Comparison of ENCODE assay signal across 8 cellular contexts in the genomic region with DNA sequence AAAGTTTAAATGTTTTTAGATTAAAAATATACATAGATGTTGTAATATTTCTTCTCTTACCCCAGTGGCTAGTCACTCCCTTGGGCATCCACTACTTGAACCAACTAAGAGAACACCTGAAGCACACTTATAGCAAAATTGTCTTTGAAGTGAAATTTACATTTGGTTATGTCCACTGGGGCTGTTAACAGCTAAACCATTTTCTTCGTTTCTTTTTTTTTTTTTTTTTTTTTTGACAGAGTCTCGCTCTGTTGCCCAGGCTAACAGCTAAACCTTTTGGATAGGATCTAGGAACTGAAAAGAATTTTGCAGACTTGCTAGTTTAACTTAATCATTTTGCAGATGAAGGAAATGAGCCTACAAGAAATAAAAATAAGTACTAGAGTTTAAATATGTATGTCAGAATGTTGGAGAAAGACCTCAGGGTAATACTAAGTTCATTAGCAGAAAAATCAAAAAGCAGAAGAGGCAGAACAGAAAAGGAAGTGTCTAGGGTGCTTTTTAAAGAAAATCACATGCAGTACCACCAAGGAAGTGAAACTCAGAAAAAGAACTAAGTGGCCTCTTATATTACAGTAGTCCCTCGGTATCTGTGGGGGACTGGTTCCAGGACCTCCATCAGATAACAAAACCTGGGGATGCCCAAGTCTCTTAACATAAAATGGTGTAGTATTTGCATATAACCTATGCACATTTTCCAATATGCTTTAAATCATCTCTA. TPM values are rescaled to one million over a fixed set of nuclear protein-coding genes. Genes with fewer than 3 reads are reported as not detected.
DNase-seq lines count a peak whose midpoint lies in the region; ATAC-seq and TF ChIP-seq lines count a peak whose summit lies in the region.

No MANE protein-coding gene starts in this region.

- peaks cover 7% of the 10 kb centered on the region; the same call in 1 of the 2 replicates for H3K36me3 ChIP-seq in GM23338 (ENCODE audit: insufficient read depth)
- H3K36me3 ChIP-seq in transverse colon, result peaks cover 0 to 27% (median 7%) of the 10 kb centered on the region in 4 donors

- H4K20me1 ChIP-seq in GM23338 (replicated peaks; ENCODE audit: insufficient read depth), result peaks cover 11% of the 10 kb centered on the region; the same call in 1 of the 2 replicates

- H2AFZ ChIP-seq in GM23338, result no peak overlapping the region

- intact Hi-C loops in transverse colon (cut with DNase I; ENCODE audit: low total_unique reads), result no loop called here

- no peaks in the 10 kb centered on the region for H3K27me3 Mint-ChIP-seq in GM23338 (ENCODE audit: insufficient read depth, low read depth, poor library complexity)

- H3K4me3 ChIP-seq in GM23338, result no peak overlapping the region
- no peak overlapping the region for H3K4me3 ChIP-seq in transverse colon

- H3K9me3 Mint-ChIP-seq in GM23338, result no peaks in the 10 kb centered on the region

- no peak overlapping the region for H3K4me2 ChIP-seq in GM23338

- no peak for TF ChIP-seq CTCF in GM23338 (conservative IDR thresholded peaks at IDR 0.05; ENCODE audit: low read depth in 2 of 2)
- no peak for TF ChIP-seq CTCF in transverse colon (IDR thresholded peaks at IDR 0.05)

- no peaks in the 10 kb centered on the region; the same call in 1 of the 2 replicates for H3K4me1 ChIP-seq in GM23338 (ENCODE audit: insufficient read depth)
- no peaks in the 10 kb centered on the region for H3K4me1 ChIP-seq in transverse colon

- ATAC-seq in GM18517 (IDR thresholded peaks at IDR 0.05; ENCODE audit: unreplicated experiment) (peak; percentile 76), GM21515 (IDR thresholded peaks at IDR 0.05; ENCODE audit: unreplicated experiment) (peak; percentile 82), HG03457 (IDR thresholded peaks at IDR 0.05; ENCODE audit: unreplicated experiment) (peak; percentile 77), GM23338 (no peak)

- DNase-seq in globus pallidus (ENCODE audit: low spot score) (peak; percentile 34), AG20443 (ENCODE audit: low spot score) (no peak), SK-N-DZ (ENCODE audit: low spot score) (no peak), GM23338 (ENCODE audit: low spot score) (no peak), transverse colon (no peak)

- H3F3A ChIP-seq in GM23338 (replicated peaks; ENCODE audit: low read depth), result no peaks in the 10 kb centered on the region

- 79 to 89% methylated on average over 3 of the region's 3 CpGs for WGBS in transverse colon (ENCODE audit: low coverage in 1 of 2), 2 donors

- H3K4me3 Mint-ChIP-seq in GM23338, result no peak overlapping the region

- H3K9me3 ChIP-seq in transverse colon, result no peaks in the 10 kb centered on the region

- H3K9me2 ChIP-seq in GM23338 (ENCODE audit: insufficient read depth), result no peaks in the 10 kb centered on the region

- no peaks in the 10 kb centered on the region for H3K79me2 ChIP-seq in GM23338 (replicated peaks; ENCODE audit: insufficient read depth)

- TF ChIP-seq POLR2A in transverse colon (IDR thresholded peaks at IDR 0.05), result no peak

- H3K4me1 Mint-ChIP-seq in GM23338, result peaks cover 8% of the 10 kb centered on the region; the same call in 2 of the 3 replicates

- no peak overlapping the region for H3K27ac ChIP-seq in GM23338 (ENCODE audit: low read depth)
- H3K27ac ChIP-seq in transverse colon, result peak overlapping the region in 2 of 4 donors; percentile 4 to 29

- no peak for TF ChIP-seq EP300 in transverse colon (IDR thresholded peaks at IDR 0.05; ENCODE audit: low read depth)

- in situ Hi-C loops in transverse colon (cut with MboI; ENCODE audit: low pct_ligation_motif_present in 1 of 4, low pct_unique_long_range_greater_than_20kb in 1 of 4, low sequenced_read_pairs in 3 of 4), result no loop called here

- H3K27ac Mint-ChIP-seq in GM23338, result no peak overlapping the region

- peaks cover 15% of the 10 kb centered on the region; the same call in 2 of the 3 replicates for H3K36me3 Mint-ChIP-seq in GM23338 (ENCODE audit: low read depth)

- no peaks in the 10 kb centered on the region for H3K27me3 ChIP-seq in GM23338 (ENCODE audit: insufficient read depth)
- no peaks in the 10 kb centered on the region for H3K27me3 ChIP-seq in transverse colon

TF ChIP-seq in GM23338, 12 proteins besides CTCF, POLR2A, EP300 and RAD21 (continues in another document):
- TF ChIP-seq EZH2 (IDR thresholded peaks at IDR 0.05; ENCODE audit: low read depth, unreplicated experiment) (no peak), NANOG (IDR thresholded peaks at IDR 0.05; ENCODE audit: borderline replicate concordance) (no peak), STAT1 (IDR thresholded peaks at IDR 0.05; ENCODE audit: unreplicated experiment) (no peak), POLR2AphosphoS5 (IDR thresholded peaks at IDR 0.05; ENCODE audit: low read depth) (no peak), JUNB (IDR thresholded peaks at IDR 0.05; ENCODE audit: unreplicated experiment) (no peak)
- TF ChIP-seq, protein P1, sequence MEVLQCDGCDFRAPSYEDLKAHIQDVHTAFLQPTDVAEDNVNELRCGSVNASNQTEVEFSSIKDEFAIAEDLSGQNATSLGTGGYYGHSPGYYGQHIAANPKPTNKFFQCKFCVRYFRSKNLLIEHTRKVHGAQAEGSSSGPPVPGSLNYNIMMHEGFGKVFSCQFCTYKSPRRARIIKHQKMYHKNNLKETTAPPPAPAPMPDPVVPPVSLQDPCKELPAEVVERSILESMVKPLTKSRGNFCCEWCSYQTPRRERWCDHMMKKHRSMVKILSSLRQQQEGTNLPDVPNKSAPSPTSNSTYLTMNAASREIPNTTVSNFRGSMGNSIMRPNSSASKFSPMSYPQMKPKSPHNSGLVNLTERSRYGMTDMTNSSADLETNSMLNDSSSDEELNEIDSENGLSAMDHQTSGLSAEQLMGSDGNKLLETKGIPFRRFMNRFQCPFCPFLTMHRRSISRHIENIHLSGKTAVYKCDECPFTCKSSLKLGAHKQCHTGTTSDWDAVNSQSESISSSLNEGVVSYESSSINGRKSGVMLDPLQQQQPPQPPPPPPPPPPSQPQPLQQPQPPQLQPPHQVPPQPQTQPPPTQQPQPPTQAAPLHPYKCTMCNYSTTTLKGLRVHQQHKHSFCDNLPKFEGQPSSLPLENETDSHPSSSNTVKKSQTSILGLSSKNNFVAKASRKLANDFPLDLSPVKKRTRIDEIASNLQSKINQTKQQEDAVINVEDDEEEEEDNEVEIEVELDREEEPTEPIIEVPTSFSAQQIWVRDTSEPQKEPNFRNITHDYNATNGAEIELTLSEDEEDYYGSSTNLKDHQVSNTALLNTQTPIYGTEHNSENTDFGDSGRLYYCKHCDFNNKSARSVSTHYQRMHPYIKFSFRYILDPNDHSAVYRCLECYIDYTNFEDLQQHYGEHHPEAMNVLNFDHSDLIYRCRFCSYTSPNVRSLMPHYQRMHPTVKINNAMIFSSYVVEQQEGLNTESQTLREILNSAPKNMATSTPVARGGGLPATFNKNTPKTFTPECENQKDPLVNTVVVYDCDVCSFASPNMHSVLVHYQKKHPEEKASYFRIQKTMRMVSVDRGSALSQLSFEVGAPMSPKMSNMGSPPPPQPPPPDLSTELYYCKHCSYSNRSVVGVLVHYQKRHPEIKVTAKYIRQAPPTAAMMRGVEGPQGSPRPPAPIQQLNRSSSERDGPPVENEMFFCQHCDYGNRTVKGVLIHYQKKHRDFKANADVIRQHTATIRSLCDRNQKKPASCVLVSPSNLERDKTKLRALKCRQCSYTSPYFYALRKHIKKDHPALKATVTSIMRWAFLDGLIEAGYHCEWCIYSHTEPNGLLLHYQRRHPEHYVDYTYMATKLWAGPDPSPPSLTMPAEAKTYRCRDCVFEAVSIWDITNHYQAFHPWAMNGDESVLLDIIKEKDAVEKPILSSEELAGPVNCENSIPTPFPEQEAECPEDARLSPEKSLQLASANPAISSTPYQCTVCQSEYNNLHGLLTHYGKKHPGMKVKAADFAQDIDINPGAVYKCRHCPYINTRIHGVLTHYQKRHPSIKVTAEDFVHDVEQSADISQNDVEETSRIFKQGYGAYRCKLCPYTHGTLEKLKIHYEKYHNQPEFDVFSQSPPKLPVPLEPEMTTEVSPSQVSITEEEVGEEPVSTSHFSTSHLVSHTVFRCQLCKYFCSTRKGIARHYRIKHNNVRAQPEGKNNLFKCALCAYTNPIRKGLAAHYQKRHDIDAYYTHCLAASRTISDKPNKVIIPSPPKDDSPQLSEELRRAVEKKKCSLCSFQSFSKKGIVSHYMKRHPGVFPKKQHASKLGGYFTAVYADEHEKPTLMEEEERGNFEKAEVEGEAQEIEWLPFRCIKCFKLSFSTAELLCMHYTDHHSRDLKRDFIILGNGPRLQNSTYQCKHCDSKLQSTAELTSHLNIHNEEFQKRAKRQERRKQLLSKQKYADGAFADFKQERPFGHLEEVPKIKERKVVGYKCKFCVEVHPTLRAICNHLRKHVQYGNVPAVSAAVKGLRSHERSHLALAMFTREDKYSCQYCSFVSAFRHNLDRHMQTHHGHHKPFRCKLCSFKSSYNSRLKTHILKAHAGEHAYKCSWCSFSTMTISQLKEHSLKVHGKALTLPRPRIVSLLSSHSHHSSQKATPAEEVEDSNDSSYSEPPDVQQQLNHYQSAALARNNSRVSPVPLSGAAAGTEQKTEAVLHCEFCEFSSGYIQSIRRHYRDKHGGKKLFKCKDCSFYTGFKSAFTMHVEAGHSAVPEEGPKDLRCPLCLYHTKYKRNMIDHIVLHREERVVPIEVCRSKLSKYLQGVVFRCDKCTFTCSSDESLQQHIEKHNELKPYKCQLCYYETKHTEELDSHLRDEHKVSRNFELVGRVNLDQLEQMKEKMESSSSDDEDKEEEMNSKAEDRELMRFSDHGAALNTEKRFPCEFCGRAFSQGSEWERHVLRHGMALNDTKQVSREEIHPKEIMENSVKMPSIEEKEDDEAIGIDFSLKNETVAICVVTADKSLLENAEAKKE (CRISPR knock-in tag; IDR thresholded peaks at IDR 0.05), result no peak

RNA-seq across cellular contexts. Expression of a gene that starts 11.8 kb away (rescaled TPM):
- 52.2 and 55.0 TPM in 2 replicates for polyA plus RNA-seq in SK-N-DZ (2014; cell fraction: cytosol; rRNA removed)
- 45.8 and 50.4 TPM in 2 replicates for polyA plus RNA-seq in SK-N-DZ (2014; cell fraction: nucleus; rRNA removed)
- total RNA-seq in GM23338 (2014; rRNA removed; shearing (Covaris generic)), result 45.9 and 74.6 TPM in 2 replicates
- 22.9 TPM in 2 replicates for polyA plus RNA-seq in GM23338 (2016; fragmentation: Nextera tagmentation; extraction: Ambion mirVana)
- total RNA-seq in transverse colon, result 100 to 1,000 TPM in 1 of 4 donors, 10 to 100 TPM in 3; 36.2 to 116 (median 81.7) TPM

RNA-seq across cellular contexts. Expression of a gene that starts 11.9 kb away (rescaled TPM):
- 19.6 and 26.2 TPM in 2 replicates for polyA plus RNA-seq in SK-N-DZ (2014; cell fraction: cytosol; rRNA removed)
- 32.7 and 40.8 TPM in 2 replicates for polyA plus RNA-seq in SK-N-DZ (2014; cell fraction: nucleus; rRNA removed)
- total RNA-seq in GM23338 (2014; rRNA removed; shearing (Covaris generic)), result 33.5 and 39.5 TPM in 2 replicates
- polyA plus RNA-seq in GM23338 (2016; fragmentation: Nextera tagmentation; extraction: Ambion mirVana), result 14.3 and 17.3 TPM in 2 replicates
- 10 to 100 TPM; 11.2 to 55.6 (median 26.9) TPM for total RNA-seq in transverse colon
